ENCODE assay signal across 15 cellular contexts in the genomic region with DNA sequence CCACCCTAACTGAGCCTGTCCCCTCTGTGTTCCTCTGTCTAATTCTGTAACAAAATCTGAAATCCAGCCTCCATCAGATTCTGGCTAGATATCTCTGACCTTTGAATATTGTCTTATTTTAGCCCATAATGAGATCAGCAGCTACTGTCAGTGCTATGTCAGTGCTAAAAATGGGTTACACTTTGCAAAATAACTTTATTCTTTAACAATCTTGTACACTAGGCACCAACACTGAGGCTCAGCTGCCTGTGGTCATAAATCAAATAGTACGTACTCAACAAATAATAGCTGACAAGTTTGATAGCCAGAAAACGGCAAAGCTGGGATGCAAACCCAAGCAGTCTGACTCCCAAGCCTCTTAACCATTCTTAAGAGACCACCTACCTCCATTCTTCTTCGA. TPM values are rescaled to one million over a fixed set of nuclear protein-coding genes. Genes with fewer than 3 reads are reported as not detected.
DNase-seq lines count a peak whose midpoint lies in the region; ATAC-seq and TF ChIP-seq lines count a peak whose summit lies in the region.
"Had no signal": no experiment of that assay in that cellular context is flagged by ENCODE, and none has a peak within 500 bp of the region (broad histone marks: within the 10 kb centered on the region; RNA-seq: fewer than 3 reads in every experiment).

No MANE protein-coding gene starts in this region.

- H3K9ac ChIP-seq in GM23248 (peak overlapping the region; percentile 82), PC-3 (ENCODE audit: low read length) (peak overlapping the region; percentile 92), skeletal muscle tissue (ENCODE audit: low read depth in 1 of 3, low read length in 3 of 3) (no peak overlapping the region)
- H3K9ac ChIP-seq: KMS-11 had no signal

- H3F3A ChIP-seq in GM23248 (ENCODE audit: insufficient read depth) (peaks cover 92% of the 10 kb centered on the region), PC-3 (ENCODE audit: low read length, unreplicated experiment) (peaks cover 30% of the 10 kb centered on the region)

- intact Hi-C loops in PC-3 (cut with micrococcal nuclease), result loop anchor here (1.0 kb wide), 1 partner anchor 113 kb away; no protein-coding TSS in a partner anchor
- intact Hi-C loops in esophagus squamous epithelium (cut with DNase I), result no loop called here

- H3K9me3 ChIP-seq in GM23248 (ENCODE audit: low read depth) (no peaks in the 10 kb centered on the region), PC-3 (ENCODE audit: low read length) (no peaks in the 10 kb centered on the region), esophagus squamous epithelium (no peaks in the 10 kb centered on the region), skeletal muscle tissue (ENCODE audit: control insufficient read depth in 3 of 3, low read length in 3 of 3) (no peaks in the 10 kb centered on the region)
- H3K9me3 ChIP-seq: heart left ventricle had no signal

- H3K4me3 ChIP-seq in GM23248 (no peak overlapping the region), PC-3 (ENCODE audit: low read length) (0 out of 2 replicates have a peak overlapping the region, but pooled peaks have one; percentile 6), esophagus squamous epithelium (no peak overlapping the region), skeletal muscle tissue (ENCODE audit: low read length in 3 of 3) (no peak overlapping the region)
- H3K4me3 ChIP-seq: heart left ventricle had no signal

- DNase-seq in GM23248, result no peak
- no peak for DNase-seq in PC-3
- DNase-seq in esophagus squamous epithelium (lab: John Stamatoyannopoulos, UW), result no peak
- no peak for DNase-seq in activated CD4-positive, alpha-beta T cell treated with anti-CD3 and anti-CD28 coated beads, Interleukin-2, amount 50 U/mL, for 48 hours
- DNase-seq in NCI-H226, result no peak
- DNase-seq: activated effector memory CD4-positive, alpha-beta T cell treated with anti-CD3 and anti-CD28 coated beads, Interleukin-2, amount 50 U/mL, for 16 hours; DMS79 treated with DMSO at 0.1 percent for 48 hours; heart left ventricle; NCI-H1105 treated with DMSO at 0.1 percent for 48 hours; NCI-H748 treated with DMSO at 0.1 percent for 48 hours; retina; stimulated activated CD4-positive, alpha-beta T cell treated with anti-CD3 and anti-CD28 coated beads, Interleukin-1b, Interleukin-23, amount 100 ng/mL, for 48 hours had no signal

- WGBS in GM23248 (ENCODE audit: low coverage in 1 of 2, low lambda C conversion rate in 2 of 2, missing lambda C conversion rate in 2 of 2), 2 experiments, result 80 to 87% methylated on average over 3 of the region's 3 CpGs
- WGBS in esophagus squamous epithelium, 2 donors, result 64 to 69% methylated on average over 3 of the region's 3 CpGs

- H4K20me1 ChIP-seq in GM23248 (ENCODE audit: insufficient read depth) (no peaks in the 10 kb centered on the region), PC-3 (ENCODE audit: low read length) (no peaks in the 10 kb centered on the region)

- CTCF ChIA-PET in PC-3 (lab: Charles Lee), result interaction anchor here (0.6 kb wide), 1 partner anchor 40 kb away, joined by 4 read pairs; no protein-coding TSS in a partner anchor

- ATAC-seq in PC-3 (no peak), GM19455 (IDR thresholded peaks at IDR 0.05; ENCODE audit: unreplicated experiment) (no peak)

- H3K9me2 ChIP-seq in GM23248 (ENCODE audit: insufficient read depth), result no peaks in the 10 kb centered on the region
- H3K9me2 ChIP-seq in PC-3 (replicated peaks; ENCODE audit: low read length), result no peaks in the 10 kb centered on the region

- no peaks in the 10 kb centered on the region for H3K27me3 ChIP-seq in GM23248 (replicated peaks; ENCODE audit: insufficient read depth)
- H3K27me3 ChIP-seq in PC-3 (ENCODE audit: low read length), result no peaks in the 10 kb centered on the region
- H3K27me3 ChIP-seq in esophagus squamous epithelium, result no peaks in the 10 kb centered on the region
- no peaks in the 10 kb centered on the region for H3K27me3 ChIP-seq in skeletal muscle tissue (ENCODE audit: control insufficient read depth in 3 of 3, insufficient read depth in 3 of 3, low read length in 3 of 3)
- H3K27me3 ChIP-seq: heart left ventricle had no signal

- H3K79me2 ChIP-seq in GM23248 (ENCODE audit: insufficient read depth), result peaks cover 33% of the 10 kb centered on the region
- H3K79me2 ChIP-seq in PC-3 (ENCODE audit: low read length), result peaks cover 5% of the 10 kb centered on the region; the same call in 1 of the 2 replicates

- no peak for TF ChIP-seq CTCF in PC-3 (conservative IDR thresholded peaks at IDR 0.05; ENCODE audit: low read depth, low read length)
- TF ChIP-seq CTCF in esophagus squamous epithelium (IDR thresholded peaks at IDR 0.05), result no peak

- BruUV-seq in PC-3 (replicated peaks; lab: Mats Ljungman, UMichigan), result no TSS peak

- no peak overlapping the region for H2AFZ ChIP-seq in GM23248
- no peak overlapping the region for H2AFZ ChIP-seq in PC-3 (ENCODE audit: low read length)

- no peak for TF ChIP-seq POLR2A in esophagus squamous epithelium (IDR thresholded peaks at IDR 0.05)

- POLR2A ChIA-PET in PC-3 (lab: Charles Lee; ENCODE audit: unreplicated experiment), result interaction anchor here (0.5 to 0.6 kb wide), 2 partner anchors 21 to 26 kb away, joined by 3 to 6 read pairs; no protein-coding TSS in a partner anchor

- in situ Hi-C loops in GM23248 (cut with MboI), result no loop called here

- H3K4me1 ChIP-seq in GM23248 (ENCODE audit: insufficient read depth), result peaks cover 58% of the 10 kb centered on the region
- peaks cover 50% of the 10 kb centered on the region for H3K4me1 ChIP-seq in PC-3 (ENCODE audit: insufficient read depth, low read length)
- H3K4me1 ChIP-seq in esophagus squamous epithelium, result peaks cover 8 to 39% (median 17%) of the 10 kb centered on the region in 3 donors
- peaks cover 10 to 30% (median 17%) of the 10 kb centered on the region in 3 donors for H3K4me1 ChIP-seq in skeletal muscle tissue (ENCODE audit: control insufficient read depth in 3 of 3, insufficient read depth in 3 of 3, low read length in 3 of 3)

- H3K27ac ChIP-seq in GM23248, result peak overlapping the region; percentile 99
- H3K27ac ChIP-seq in PC-3 (ENCODE audit: low read length), result peak overlapping the region; percentile 96
- H3K27ac ChIP-seq in esophagus squamous epithelium, result peak overlapping the region; percentile 1 to 82 (median 50)
- H3K27ac ChIP-seq in skeletal muscle tissue (ENCODE audit: low read depth, low read length), result peak overlapping the region; percentile 3
- H3K27ac ChIP-seq: KMS-11 had no signal

- H3K4me2 ChIP-seq in GM23248 (ENCODE audit: unreplicated experiment), result peak overlapping the region; percentile 50
- H3K4me2 ChIP-seq in PC-3 (ENCODE audit: low read length), result peak overlapping the region; percentile 49
- H3K4me2 ChIP-seq: KMS-11 had no signal

- H3K36me3 ChIP-seq in GM23248 (ENCODE audit: low read depth) (peaks cover 35% of the 10 kb centered on the region), PC-3 (ENCODE audit: low read depth, low read length) (peaks cover 53% of the 10 kb centered on the region), esophagus squamous epithelium (peaks cover 10 to 99% (median 41%) of the 10 kb centered on the region in 3 donors), skeletal muscle tissue (ENCODE audit: control insufficient read depth in 3 of 3, insufficient read depth in 3 of 3, low read length in 3 of 3) (peaks cover 30 to 73% (median 70%) of the 10 kb centered on the region in 3 donors)

RNA-seq across cellular contexts. Expression of a gene that starts 22.1 kb away (rescaled TPM):
- 9.2 and 11.8 TPM in 2 replicates for total RNA-seq in GM23248 (2014; rRNA removed; shearing (Covaris generic))
- polyA plus RNA-seq in GM23248 (2016; fragmentation: Nextera tagmentation; extraction: Ambion mirVana), result 19.6 and 21.4 TPM in 2 replicates
- total RNA-seq in PC-3 (2014; rRNA removed) (14.0 and 17.9 TPM in 2 replicates), esophagus squamous epithelium (10 to 100 TPM in 3 of 4 donors, 1 to 10 TPM in 1; 7.9 to 13.0 (median 11.6) TPM), skeletal muscle tissue (3.1 TPM)

RNA-seq across cellular contexts. Expression of a gene that starts 24.1 kb away (rescaled TPM):
- 105 and 141 TPM in 2 replicates for total RNA-seq in GM23248 (2014; rRNA removed; shearing (Covaris generic))
- 194 and 202 TPM in 2 replicates for polyA plus RNA-seq in GM23248 (2016; fragmentation: Nextera tagmentation; extraction: Ambion mirVana)
- 75.4 and 92.6 TPM in 2 replicates for total RNA-seq in PC-3 (2014; rRNA removed)
- 10 to 100 TPM; 41.7 to 83.9 (median 59.4) TPM for total RNA-seq in esophagus squamous epithelium
- total RNA-seq in skeletal muscle tissue, result 44.9 TPM

Comparison
In these comparisons a context has a peak if more than half of its experiments do, and no peak if none do; other contexts are left out.
1. H3K27ac ChIP-seq: peak in every context shown above with its lines; median percentile 99 in GM23248; 96 in PC-3; 50 in esophagus squamous epithelium; 3 in skeletal muscle tissue.
2. H3K9ac ChIP-seq: peak in GM23248 (single experiment) and PC-3 (single experiment); none in skeletal muscle tissue (0 of 3).